ENCODE assay signal across 23 cellular contexts in the genomic region with DNA sequence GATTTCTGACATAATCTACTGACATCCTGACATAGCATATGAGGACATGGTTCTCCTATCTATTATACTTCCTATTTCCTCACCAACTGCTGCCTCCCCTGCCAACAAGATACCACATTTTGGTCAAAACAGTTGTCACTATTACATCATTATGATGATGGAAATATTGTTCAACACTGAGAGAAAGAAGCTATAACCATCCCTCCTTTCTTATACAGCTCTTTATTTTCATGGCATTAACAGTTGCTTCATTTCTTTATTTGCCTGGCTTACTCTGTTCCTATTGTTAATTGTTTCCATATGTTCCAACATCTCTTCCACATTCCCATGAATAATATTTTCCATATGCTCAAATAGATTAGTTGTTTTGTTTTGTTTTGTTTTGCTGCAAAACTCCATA. TPM values are rescaled to one million over a fixed set of nuclear protein-coding genes. Genes with fewer than 3 reads are reported as not detected.
A peak's percentile ranks its signal among the peaks of the same experiment; 100 is the strongest.
DNase-seq lines count a peak whose midpoint lies in the region; ATAC-seq, FAIRE-seq and TF ChIP-seq lines count a peak whose summit lies in the region.
"Had no signal": no experiment of that assay in that cellular context is flagged by ENCODE, and none has a peak within 500 bp of the region (broad histone marks: within the 10 kb centered on the region; RNA-seq: fewer than 3 reads in every experiment).

No MANE protein-coding gene starts in this region.

- FAIRE-seq in D721Med (lab: Jason Lieb, UNC), result no peak

- no peak for TF ChIP-seq CTCF in BJ (IDR thresholded peaks at IDR 0.05; ENCODE audit: insufficient read depth, low read depth, low read length)
- no peak for TF ChIP-seq CTCF in HL-60 (IDR thresholded peaks at IDR 0.05; ENCODE audit: insufficient read depth, low read length)
- TF ChIP-seq CTCF in fibroblast of mammary gland (conservative IDR thresholded peaks at IDR 0.05; ENCODE audit: control insufficient read depth, insufficient read depth, low read depth, low read length), result no peak
- no peak for TF ChIP-seq CTCF in foreskin keratinocyte (conservative IDR thresholded peaks at IDR 0.05)
- no peak for TF ChIP-seq CTCF in D721Med (IDR thresholded peaks at IDR 0.05; ENCODE audit: insufficient read depth, missing control alignments)

- no peaks in the 10 kb centered on the region for H3K36me3 ChIP-seq in BJ (ENCODE audit: control insufficient read depth, insufficient read depth, low read length)
- H3K36me3 ChIP-seq: ascending aorta, heart right ventricle had no signal

- ATAC-seq in foreskin keratinocyte, result no peak
- ATAC-seq in T-helper 17 cell, result no peak
- ATAC-seq: activated CD8-positive, alpha-beta T cell treated with anti-CD3 and anti-CD28 coated beads for 36 hours; heart right ventricle; stimulated activated effector memory CD8-positive, alpha-beta T cell treated with anti-CD3 and anti-CD28 coated beads, Interleukin-12 subunit alpha, Interleukin-12 subunit beta, amount 100 ng/mL, for 72 hours had no signal

- peaks cover 21% of the 10 kb centered on the region for H3K4me1 ChIP-seq in foreskin keratinocyte

- H3K4me3 ChIP-seq in BJ (ENCODE audit: low read depth, low read length) (no peak overlapping the region), HL-60 (replicated peaks; ENCODE audit: insufficient read depth, low read length) (no peak overlapping the region), fibroblast of mammary gland (ENCODE audit: control insufficient read depth, low read depth, low read length) (no peak overlapping the region)
- H3K4me3 ChIP-seq: ascending aorta, heart right ventricle had no signal

- CTCF ChIA-PET in BJ (lab: Yijun Ruan, JAX), result interaction anchor here (0.8 to 1.2 kb wide), 2 partner anchors 78 to 81 kb away, joined by 3 read pairs; no protein-coding TSS in a partner anchor

- DNase-seq in BJ (ENCODE audit: low read depth), result peak; percentile 22
- peak; percentile 52 to 80 for DNase-seq in HL-60 (ENCODE audit: low read depth in 1 of 2, low spot score in 1 of 2)
- peak; percentile 70 for DNase-seq in RPMI7951 (ENCODE audit: low read depth)
- peak; percentile 83 for DNase-seq in fibroblast of mammary gland (ENCODE audit: low read depth)
- DNase-seq in foreskin keratinocyte, result no peak
- no peak for DNase-seq in D721Med (ENCODE audit: insufficient read length, low spot score)
- no peak for DNase-seq in NOMO-1 treated with DMSO at 0.1 percent for 48 hours (lab: John Stamatoyannopoulos, UW; ENCODE audit: unreplicated experiment)
- DNase-seq in T-helper 17 cell, result no peak
- DNase-seq: ACHN; activated CD8-positive, alpha-beta T cell treated with anti-CD3 and anti-CD28 coated beads for 36 hours; activated naive CD4-positive, alpha-beta T cell treated with anti-CD3 and anti-CD28 coated beads for 36 hours; CD8-positive, alpha-beta memory T cell; cerebellar nuclear complex; DMS79 treated with DMSO at 0.1 percent for 48 hours; H9; heart right ventricle; NCI-H1436 treated with DMSO at 0.1 percent for 48 hours; NCI-H526 treated with DMSO at 0.1 percent for 48 hours; SHP77 treated with DMSO at 0.1 percent for 48 hours had no signal

- H3K27me3 ChIP-seq in BJ (ENCODE audit: control insufficient read depth, insufficient read depth, low read length) (no peaks in the 10 kb centered on the region), HL-60 (ENCODE audit: insufficient read depth, poor library complexity, severe bottlenecking) (no peaks in the 10 kb centered on the region), foreskin keratinocyte (no peaks in the 10 kb centered on the region)
- H3K27me3 ChIP-seq: ascending aorta, heart right ventricle had no signal

- H3K9me3 ChIP-seq in T-helper 17 cell (ENCODE audit: control insufficient read depth, low read length, poor library complexity, severe bottlenecking), result no peaks in the 10 kb centered on the region

- H3K27ac ChIP-seq in HL-60 (replicated peaks) (peak overlapping the region; percentile 64), foreskin keratinocyte (no peak overlapping the region)
- H3K27ac ChIP-seq: heart right ventricle had no signal

- H3K27me3 Mint-ChIP-seq in T-helper 17 cell, result no peaks in the 10 kb centered on the region
- H3K27me3 Mint-ChIP-seq: activated CD8-positive, alpha-beta T cell treated with anti-CD3 and anti-CD28 coated beads for 36 hours; CD8-positive, alpha-beta memory T cell had no signal

- H3K4me1 Mint-ChIP-seq in T-helper 17 cell, result no peaks in the 10 kb centered on the region
- H3K4me1 Mint-ChIP-seq: CD8-positive, alpha-beta memory T cell; H9; stimulated activated effector memory CD8-positive, alpha-beta T cell treated with anti-CD3 and anti-CD28 coated beads, Interleukin-12 subunit alpha, Interleukin-12 subunit beta, amount 100 ng/mL, for 72 hours had no signal

- H3K4me3 Mint-ChIP-seq in T-helper 17 cell, result no peak overlapping the region
- H3K4me3 Mint-ChIP-seq: activated CD8-positive, alpha-beta T cell treated with anti-CD3 and anti-CD28 coated beads for 36 hours; activated naive CD4-positive, alpha-beta T cell treated with anti-CD3 and anti-CD28 coated beads for 36 hours; CD8-positive, alpha-beta memory T cell; H9; stimulated activated effector memory CD8-positive, alpha-beta T cell treated with anti-CD3 and anti-CD28 coated beads, Interleukin-12 subunit alpha, Interleukin-12 subunit beta, amount 100 ng/mL, for 72 hours; T-helper 2 cell treated with Interferon-gamma antibody and Interleukin-4, amounts not matched to agents 5 μg/mL and 100 μg/mL, for 36 hours had no signal

- no peak overlapping the region for H3K27ac Mint-ChIP-seq in T-helper 17 cell
- H3K27ac Mint-ChIP-seq: activated CD8-positive, alpha-beta T cell treated with anti-CD3 and anti-CD28 coated beads for 36 hours; activated naive CD4-positive, alpha-beta T cell treated with anti-CD3 and anti-CD28 coated beads for 36 hours; CD8-positive, alpha-beta memory T cell; H9; stimulated activated effector memory CD8-positive, alpha-beta T cell treated with anti-CD3 and anti-CD28 coated beads, Interleukin-12 subunit alpha, Interleukin-12 subunit beta, amount 100 ng/mL, for 72 hours; T-helper 2 cell treated with Interferon-gamma antibody and Interleukin-4, amounts not matched to agents 5 μg/mL and 100 μg/mL, for 36 hours had no signal

- H3K36me3 Mint-ChIP-seq in T-helper 17 cell (ENCODE audit: low read depth), result peaks cover 12% of the 10 kb centered on the region

- POLR2A ChIA-PET in BJ (lab: Charles Lee), result no interaction called here

RNA-seq across cellular contexts. Expression of gene FILIP1L, which starts 40.8 kb away (rescaled TPM):
- polyA plus RNA-seq in BJ (2011; rRNA removed) (31.2 and 42.9 TPM in 2 replicates), foreskin keratinocyte (8.7 and 9.8 TPM in 2 replicates)
- 42.6 and 47.9 TPM in 2 replicates for polyA minus RNA-seq in BJ (2011; rRNA and poly(A)+ RNA removed)
- total RNA-seq in RPMI7951 (2014; rRNA removed; shearing (Covaris generic)), result under 0.01 TPM in 1 of 2 replicates, not detected in the other
- total RNA-seq in foreskin keratinocyte (21.1 and 22.6 TPM in 2 replicates), T-helper 17 cell (under 1 TPM in 1 of 2 donors, not detected in 1; 0.82 TPM)
- total RNA-seq: OCI-LY7 had no signal

Comparison
In these comparisons a context has a peak if more than half of its experiments do, and no peak if none do; other contexts are left out.
1. DNase-seq: peak in BJ (single experiment), HL-60 (2 of 2), RPMI7951 (single experiment) and fibroblast of mammary gland (single experiment); none in foreskin keratinocyte (0 of 2), D721Med (single experiment), NOMO-1 treated with DMSO at 0.1 percent for 48 hours (single experiment) and T-helper 17 cell (0 of 3).
2. RNA of gene FILIP1L, which starts 40.8 kb away (total RNA-seq): 21.1 to 22.6 TPM in foreskin keratinocyte; 0.82 TPM in T-helper 17 cell and under 0.01 TPM in RPMI7951; every median in the first group is over 10 times any median in the second.